Comparison of ENCODE assay signal across 12 cellular contexts in genomic region chr17:48548687-48549621, GRCh38. TPM values are rescaled to one million over a fixed set of nuclear protein-coding genes. Genes with fewer than 3 reads are reported as not detected.
DNase-seq lines count a peak whose midpoint lies in the region; ATAC-seq, FAIRE-seq and TF ChIP-seq lines count a peak whose summit lies in the region.
"Had no signal": no experiment of that assay in that cellular context is flagged by ENCODE, and none has a peak within 500 bp of the region (broad histone marks: within the 10 kb centered on the region; RNA-seq: fewer than 3 reads in every experiment).

No MANE protein-coding gene starts in this region.

- 75% methylated on average over 6 of the region's 6 CpGs for WGBS in right cardiac atrium
- 12% methylated on average over 6 of the region's 6 CpGs for WGBS in K562 (ENCODE audit: insufficient coverage, low coverage, missing lambda C conversion rate)
- WGBS in aorta, 2 donors: 77 to 80% methylated on average over 6 of the region's 6 CpGs

- TF ChIP-seq RAD21 in K562 (CRISPR knock-in tag; conservative IDR thresholded peaks at IDR 0.05 in 1 of 2, IDR thresholded peaks at IDR 0.05 in 1 of 2): no peak

- H3K9me3 ChIP-seq in right cardiac atrium (ENCODE audit: control insufficient read depth, low read length) (no peaks in the 10 kb centered on the region), K562 (replicated peaks; ENCODE audit: control insufficient read depth, insufficient read depth, low read depth, low read length) (no peaks in the 10 kb centered on the region), muscle layer of colon (ENCODE audit: low read length) (no peaks in the 10 kb centered on the region), aorta (ENCODE audit: control insufficient read depth, low read length) (no peaks in the 10 kb centered on the region)

- no peak for ATAC-seq in right cardiac atrium
- no peak for ATAC-seq in K562
- no peak for ATAC-seq in aorta (ENCODE audit: low FRiP score)
- ATAC-seq in omental fat pad (ENCODE audit: low FRiP score): no peak
- no peak for ATAC-seq in HG03159 (IDR thresholded peaks at IDR 0.05; ENCODE audit: unreplicated experiment)

- FAIRE-seq in K562 (lab: Jason Lieb, UNC): peak; percentile 42
- FAIRE-seq: frontal cortex had no signal

- TF ChIP-seq POLR2A in K562 (conservative IDR thresholded peaks at IDR 0.05): no peak

- in situ Hi-C loops in K562 (cut with MboI): no loop called here

- H3K4me1 ChIP-seq in right cardiac atrium (ENCODE audit: control insufficient read depth, insufficient read depth, low read length): peaks cover 3% of the 10 kb centered on the region
- H3K4me1 ChIP-seq in K562 (replicated peaks in 1 of 2; ENCODE audit: control insufficient read depth in 2 of 2, insufficient read depth in 2 of 2, low read length in 2 of 2): peaks cover 28 to 51% of the 10 kb centered on the region in 2 experiments
- H3K4me1 ChIP-seq in muscle layer of colon (ENCODE audit: insufficient read depth, low read length): peaks cover 82% of the 10 kb centered on the region
- peaks cover 0 to 4% of the 10 kb centered on the region in 2 donors for H3K4me1 ChIP-seq in aorta (ENCODE audit: control insufficient read depth in 1 of 2, insufficient read depth in 2 of 2, low read length in 2 of 2)

- H3K27ac ChIP-seq in right cardiac atrium (ENCODE audit: low read length): peak overlapping the region; percentile 28
- H3K27ac ChIP-seq in K562 (ENCODE audit: extremely low read depth, low read depth, low read length): peak overlapping the region; percentile 95
- peak overlapping the region; percentile 99 for H3K27ac ChIP-seq in muscle layer of colon (ENCODE audit: low read depth, low read length)
- H3K27ac ChIP-seq in aorta (ENCODE audit: low read depth in 1 of 2, low read length in 2 of 2): peak overlapping the region; percentile 38 to 50
- H3K27ac ChIP-seq: C4-2B had no signal

- no peaks in the 10 kb centered on the region for H3K27me3 ChIP-seq in right cardiac atrium (ENCODE audit: control insufficient read depth, insufficient read depth)
- H3K27me3 ChIP-seq in K562 (ENCODE audit: control insufficient read depth in 2 of 2, insufficient read depth in 2 of 2, low read length in 2 of 2): no peaks in the 10 kb centered on the region
- H3K27me3 ChIP-seq in muscle layer of colon (ENCODE audit: control insufficient read depth in 1 of 2, insufficient read depth in 2 of 2, low read length in 2 of 2): no peaks in the 10 kb centered on the region
- H3K27me3 ChIP-seq in aorta (ENCODE audit: control insufficient read depth in 1 of 2, insufficient read depth in 2 of 2, low read length in 1 of 2): no peaks in the 10 kb centered on the region

- TF ChIP-seq CTCF in K562 (IDR thresholded peaks at IDR 0.05 in 2 of 3, conservative IDR thresholded peaks at IDR 0.05 in 1 of 3; ENCODE audit: insufficient read depth in 2 of 3, low read depth in 1 of 3, low read length in 3 of 3): no peak
- no peak for TF ChIP-seq CTCF in omental fat pad (IDR thresholded peaks at IDR 0.05)

- CTCF ChIA-PET in K562 (lab: Yijun Ruan, JAX; ENCODE audit: low intra/inter-chr PET ratio): no interaction called here

- TF ChIP-seq EP300 in K562 (IDR thresholded peaks at IDR 0.05; ENCODE audit: low read length): no peak

- intact Hi-C loops in right cardiac atrium (cut with DNase I) (no loop called here), cardiac septum (cut with DNase I) (loop anchor here (10.0 kb wide), 1 partner anchor 504 kb away; the partner anchor contains the start of gene NFE2L1), K562 (cut with micrococcal nuclease) (loop anchor here (2.0 kb wide), 1 partner anchor 48 kb away; no protein-coding TSS in a partner anchor), aorta (cut with DNase I) (no loop called here)

- POLR2A ChIA-PET in K562 (lab: Yijun Ruan, JAX): interaction anchor here (0.6 to 2.5 kb wide), 9 partner anchors 11 to 1383 kb away, joined by 3 to 12 read pairs (median 6); no protein-coding TSS in a partner anchor

- H4K20me1 ChIP-seq in K562 (replicated peaks; ENCODE audit: control insufficient read depth, insufficient read depth, low read length): no peaks in the 10 kb centered on the region

- no peaks in the 10 kb centered on the region for H3K9me1 ChIP-seq in K562 (ENCODE audit: control insufficient read depth, insufficient read depth, low read length)

- peak overlapping the region; percentile 18 to 93; a peak in 3 of 4 replicates for H3K9ac ChIP-seq in K562 (ENCODE audit: insufficient read depth in 1 of 2, low read depth in 2 of 2, low read length in 2 of 2)
- peak overlapping the region; percentile 71 for H3K9ac ChIP-seq in muscle layer of colon (ENCODE audit: low read length)

- peak overlapping the region; percentile 81 for H3K4me2 ChIP-seq in K562 (ENCODE audit: insufficient read depth, low read length)

- no TSS peak for BruUV-seq in K562 (replicated peaks; lab: Mats Ljungman, UMichigan)

- no peak for DNase-seq in right cardiac atrium
- DNase-seq in cardiac septum (ENCODE audit: low spot score): no peak
- no peak for DNase-seq in K562 (ENCODE audit: extremely low read depth in 1 of 4, low spot score in 3 of 4)
- DNase-seq in aorta: no peak
- DNase-seq in SW 1271 (lab: John Stamatoyannopoulos, UW): no peak
- no peak for DNase-seq in omental fat pad (ENCODE audit: low spot score)
- DNase-seq: anterior cingulate cortex had no signal

- no peak overlapping the region for H3K4me3 ChIP-seq in right cardiac atrium (ENCODE audit: low read length)
- peak overlapping the region; percentile 36; the same call in 1 of the 2 replicates for H3K4me3 ChIP-seq in K562
- H3K4me3 ChIP-seq in muscle layer of colon (ENCODE audit: low read depth in 1 of 2, low read length in 2 of 2): peak overlapping the region in 1 of 2 donors; percentile 41
- H3K4me3 ChIP-seq in aorta (ENCODE audit: low read length in 2 of 2): no peak overlapping the region

- peaks cover 71% of the 10 kb centered on the region for H3K79me2 ChIP-seq in K562 (ENCODE audit: control insufficient read depth, insufficient read depth, low read length)

- peak overlapping the region; percentile 20; the same call in 1 of the 2 replicates for H2AFZ ChIP-seq in K562 (ENCODE audit: low read depth, low read length)

- peaks cover 48% of the 10 kb centered on the region; the same call in 2 of the 3 replicates for H3K36me3 ChIP-seq in K562 (ENCODE audit: control insufficient read depth, insufficient read depth, low read length)
- H3K36me3 ChIP-seq in muscle layer of colon (ENCODE audit: insufficient read depth, low read length): peaks cover 7% of the 10 kb centered on the region
- H3K36me3 ChIP-seq in aorta (ENCODE audit: control insufficient read depth in 1 of 2, insufficient read depth in 2 of 2, low read length in 1 of 2): no peaks in the 10 kb centered on the region

RNA-seq across cellular contexts. Expression of gene HOXB2, which starts 4.0 kb away (rescaled TPM):
- total RNA-seq in right cardiac atrium (1 to 10 TPM; 2.4 to 9.9 (median 6.0) TPM), cardiac septum (4.9 TPM), K562 (2014; rRNA removed) (35.0 and 42.1 TPM in 2 replicates), K562 (2014; rRNA removed; fragmentation: Illumina TruSeq; extraction: Trizol) (13.0 and 16.9 TPM in 2 replicates), K562 (2015; rRNA removed; fragmentation: Illumina TruSeq; extraction: Trizol) (21.2 and 22.2 TPM in 2 replicates), K562 (2021) (74.2 and 75.5 TPM in 2 replicates), aorta (10 to 100 TPM; 25.4 to 36.9 TPM), omental fat pad (10 to 100 TPM in 3 of 4 donors, 1 to 10 TPM in 1; 9.7 to 35.2 (median 16.3) TPM)
- polyA plus RNA-seq in right cardiac atrium (5.5 TPM), K562 (2011; rRNA removed) (15.9 and 16.4 TPM in 2 replicates), K562 (2014; fragmentation: Illumina TruSeq; extraction: Trizol) (32.5 and 32.6 TPM in 2 replicates), K562 (2014; fragmentation: Nextera tagmentation; extraction: Ambion mirVana) (1 to 10 TPM; 2.1 to 3.1 TPM), K562 (2014; rRNA removed) (66.4 and 97.7 TPM in 2 replicates), aorta (10 to 100 TPM in 1 of 2 donors, 1 to 10 TPM in 1; 7.6 to 61.0 TPM)
- 18.7 and 27.7 TPM in 2 replicates for total RNA-seq in K562 (2011; cell fraction: chromatin; rRNA removed; ENCODE audit: low replicate concordance)
- total RNA-seq in K562 (2011; cell fraction: nucleolus; rRNA removed): 34.9 and 41.4 TPM in 2 replicates
- 30.6 and 32.7 TPM in 2 replicates for total RNA-seq in K562 (2011; cell fraction: nucleoplasm; rRNA removed)
- polyA plus RNA-seq in K562 (2011; cell fraction: cytosol; rRNA removed): 24.2 and 53.7 TPM in 2 replicates
- 43.7 and 75.1 TPM in 2 replicates for polyA plus RNA-seq in K562 (2011; cell fraction: nucleus; rRNA removed)
- 50.1 and 61.9 TPM in 2 replicates for polyA plus RNA-seq in K562 (2012)
- 5.8 and 6.4 TPM in 2 replicates for polyA minus RNA-seq in K562 (2011; rRNA and poly(A)+ RNA removed)
- polyA minus RNA-seq in K562 (2011; cell fraction: cytosol; rRNA and poly(A)+ RNA removed): 7.7 and 8.4 TPM in 2 replicates
- 21.1 and 32.0 TPM in 2 replicates for polyA minus RNA-seq in K562 (2011; cell fraction: nucleus; rRNA and poly(A)+ RNA removed)
- total RNA-seq: frontal cortex had no signal

RNA-seq across cellular contexts. Expression of gene HOXB1, which starts 18.1 kb away (rescaled TPM):
- total RNA-seq in right cardiac atrium (not detected), cardiac septum (not detected), K562 (2014; rRNA removed) (not detected in 2 replicates), K562 (2014; rRNA removed; fragmentation: Illumina TruSeq; extraction: Trizol) (not detected in 2 replicates), K562 (2015; rRNA removed; fragmentation: Illumina TruSeq; extraction: Trizol) (not detected in 2 replicates), K562 (2021) (not detected in 2 replicates), aorta (not detected), omental fat pad (not detected)
- polyA plus RNA-seq in right cardiac atrium (not detected), K562 (2011; rRNA removed) (0.04 TPM in 1 of 2 replicates, not detected in the other), K562 (2014; fragmentation: Illumina TruSeq; extraction: Trizol) (not detected in 2 replicates), K562 (2014; fragmentation: Nextera tagmentation; extraction: Ambion mirVana) (not detected), K562 (2014; rRNA removed) (not detected in 2 replicates), aorta (under 1 TPM in 1 of 2 donors, not detected in 1; 0.63 TPM)
- total RNA-seq in K562 (2011; cell fraction: chromatin; rRNA removed; ENCODE audit: low replicate concordance): not detected in 2 replicates
- total RNA-seq in K562 (2011; cell fraction: nucleolus; rRNA removed): not detected in 2 replicates
- total RNA-seq in K562 (2011; cell fraction: nucleoplasm; rRNA removed): not detected in 2 replicates
- polyA plus RNA-seq in K562 (2011; cell fraction: cytosol; rRNA removed): not detected in 2 replicates
- not detected in 2 replicates for polyA plus RNA-seq in K562 (2011; cell fraction: nucleus; rRNA removed)
- polyA plus RNA-seq in K562 (2012): not detected in 2 replicates
- not detected in 2 replicates for polyA minus RNA-seq in K562 (2011; rRNA and poly(A)+ RNA removed)
- polyA minus RNA-seq in K562 (2011; cell fraction: cytosol; rRNA and poly(A)+ RNA removed): not detected in 2 replicates
- polyA minus RNA-seq in K562 (2011; cell fraction: nucleus; rRNA and poly(A)+ RNA removed): not detected in 2 replicates
- total RNA-seq: frontal cortex, myocyte had no signal

RNA-seq across cellular contexts. Expression of gene HOXB4, which starts 29.2 kb away (rescaled TPM):
- total RNA-seq in right cardiac atrium: 1 to 10 TPM in 1 of 4 donors, under 1 TPM in 3; 0.38 to 1.1 (median 0.52) TPM
- polyA plus RNA-seq in right cardiac atrium: 1.1 TPM
- 1.6 TPM for total RNA-seq in cardiac septum
- total RNA-seq in K562 (2011; cell fraction: chromatin; rRNA removed; ENCODE audit: low replicate concordance): 46.4 and 55.0 TPM in 2 replicates
- 33.6 and 35.9 TPM in 2 replicates for total RNA-seq in K562 (2011; cell fraction: nucleolus; rRNA removed)
- total RNA-seq in K562 (2011; cell fraction: nucleoplasm; rRNA removed): 34.9 and 40.6 TPM in 2 replicates
- total RNA-seq in K562 (2014; rRNA removed): 23.9 and 26.4 TPM in 2 replicates
- 10.6 and 10.8 TPM in 2 replicates for total RNA-seq in K562 (2014; rRNA removed; fragmentation: Illumina TruSeq; extraction: Trizol)
- total RNA-seq in K562 (2015; rRNA removed; fragmentation: Illumina TruSeq; extraction: Trizol): 14.6 and 14.9 TPM in 2 replicates
- total RNA-seq in K562 (2021): 33.2 and 34.9 TPM in 2 replicates
- 9.2 and 13.0 TPM in 2 replicates for polyA plus RNA-seq in K562 (2011; rRNA removed)
- polyA plus RNA-seq in K562 (2011; cell fraction: cytosol; rRNA removed): 10.4 and 12.6 TPM in 2 replicates
- 44.4 and 69.1 TPM in 2 replicates for polyA plus RNA-seq in K562 (2011; cell fraction: nucleus; rRNA removed)
- polyA plus RNA-seq in K562 (2012): 16.3 and 24.5 TPM in 2 replicates
- polyA plus RNA-seq in K562 (2014; fragmentation: Illumina TruSeq; extraction: Trizol): 27.5 and 30.2 TPM in 2 replicates
- polyA plus RNA-seq in K562 (2014; fragmentation: Nextera tagmentation; extraction: Ambion mirVana): 1 to 10 TPM; 1.6 to 2.6 TPM
- 22.5 and 27.2 TPM in 2 replicates for polyA plus RNA-seq in K562 (2014; rRNA removed)
- polyA minus RNA-seq in K562 (2011; rRNA and poly(A)+ RNA removed): 4.4 and 4.6 TPM in 2 replicates
- 5.2 and 7.6 TPM in 2 replicates for polyA minus RNA-seq in K562 (2011; cell fraction: cytosol; rRNA and poly(A)+ RNA removed)
- 14.8 and 17.5 TPM in 2 replicates for polyA minus RNA-seq in K562 (2011; cell fraction: nucleus; rRNA and poly(A)+ RNA removed)
- total RNA-seq in aorta: 10 to 100 TPM in 1 of 2 donors, 1 to 10 TPM in 1; 6.6 to 17.9 TPM
- polyA plus RNA-seq in aorta: 10 to 100 TPM in 1 of 2 donors, 1 to 10 TPM in 1; 1.4 to 11.5 TPM
- 1 to 10 TPM; 1.6 to 8.7 (median 3.4) TPM for total RNA-seq in omental fat pad
- total RNA-seq: frontal cortex had no signal

RNA-seq across cellular contexts. Expression of gene HOXB3, which starts 41.1 kb away (rescaled TPM):
- total RNA-seq in right cardiac atrium: 1 to 10 TPM; 1.2 to 2.3 (median 2.2) TPM
- polyA plus RNA-seq in right cardiac atrium: 2.8 TPM
- total RNA-seq in cardiac septum: 4.2 TPM
- total RNA-seq in K562 (2011; cell fraction: chromatin; rRNA removed; ENCODE audit: low replicate concordance): 75.2 and 108 TPM in 2 replicates
- total RNA-seq in K562 (2011; cell fraction: nucleolus; rRNA removed): 47.0 and 47.2 TPM in 2 replicates
- 90.9 and 153 TPM in 2 replicates for total RNA-seq in K562 (2011; cell fraction: nucleoplasm; rRNA removed)
- 11.8 and 17.2 TPM in 2 replicates for total RNA-seq in K562 (2014; rRNA removed)
- 20.2 and 21.2 TPM in 2 replicates for total RNA-seq in K562 (2014; rRNA removed; fragmentation: Illumina TruSeq; extraction: Trizol)
- 24.7 and 28.1 TPM in 2 replicates for total RNA-seq in K562 (2015; rRNA removed; fragmentation: Illumina TruSeq; extraction: Trizol)
- total RNA-seq in K562 (2021): 22.7 and 28.3 TPM in 2 replicates
- 15.7 and 21.5 TPM in 2 replicates for polyA plus RNA-seq in K562 (2011; rRNA removed)
- 11.5 and 17.9 TPM in 2 replicates for polyA plus RNA-seq in K562 (2011; cell fraction: cytosol; rRNA removed)
- 93.6 and 118 TPM in 2 replicates for polyA plus RNA-seq in K562 (2011; cell fraction: nucleus; rRNA removed)
- 19.2 and 37.9 TPM in 2 replicates for polyA plus RNA-seq in K562 (2012)
- polyA plus RNA-seq in K562 (2014; fragmentation: Illumina TruSeq; extraction: Trizol): 23.5 and 27.0 TPM in 2 replicates
- 1 to 10 TPM; 2.4 to 2.5 TPM for polyA plus RNA-seq in K562 (2014; fragmentation: Nextera tagmentation; extraction: Ambion mirVana)
- 33.0 and 41.3 TPM in 2 replicates for polyA plus RNA-seq in K562 (2014; rRNA removed)
- 5.3 and 9.5 TPM in 2 replicates for polyA minus RNA-seq in K562 (2011; rRNA and poly(A)+ RNA removed)
- polyA minus RNA-seq in K562 (2011; cell fraction: cytosol; rRNA and poly(A)+ RNA removed): 3.6 and 5.7 TPM in 2 replicates
- 29.2 and 37.0 TPM in 2 replicates for polyA minus RNA-seq in K562 (2011; cell fraction: nucleus; rRNA and poly(A)+ RNA removed)
- 10 to 100 TPM; 20.0 to 62.9 TPM for total RNA-seq in aorta
- polyA plus RNA-seq in aorta: 10 to 100 TPM in 1 of 2 donors, 1 to 10 TPM in 1; 2.4 to 30.5 TPM
- total RNA-seq in omental fat pad: 10 to 100 TPM in 2 of 4 donors, 1 to 10 TPM in 2; 4.8 to 30.3 (median 10.6) TPM
- total RNA-seq: frontal cortex had no signal

RNA-seq across cellular contexts. Expression of gene HOXB5, which starts 44.6 kb away (rescaled TPM):
- total RNA-seq in right cardiac atrium (under 1 TPM in 3 of 4 donors, not detected in 1; 0.12 to 0.37 (median 0.14) TPM), cardiac septum (not detected), K562 (2014; rRNA removed) (0.27 and 0.57 TPM in 2 replicates), K562 (2014; rRNA removed; fragmentation: Illumina TruSeq; extraction: Trizol) (0.38 and 0.65 TPM in 2 replicates), K562 (2015; rRNA removed; fragmentation: Illumina TruSeq; extraction: Trizol) (0.75 and 0.80 TPM in 2 replicates), K562 (2021) (2.4 and 2.6 TPM in 2 replicates), aorta (1 to 10 TPM; 1.4 to 5.9 TPM), omental fat pad (1 to 10 TPM in 2 of 4 donors, under 1 TPM in 2; 0.72 to 3.3 (median 1.4) TPM)
- polyA plus RNA-seq in right cardiac atrium (0.14 TPM), K562 (2011; rRNA removed) (0.36 and 0.87 TPM in 2 replicates), K562 (2014; fragmentation: Illumina TruSeq; extraction: Trizol) (1.4 and 1.5 TPM in 2 replicates), K562 (2014; fragmentation: Nextera tagmentation; extraction: Ambion mirVana) (under 1 TPM; 0.24 to 0.25 TPM), K562 (2014; rRNA removed) (2.7 and 3.2 TPM in 2 replicates), aorta (1 to 10 TPM in 1 of 2 donors, not detected in 1; 3.6 TPM)
- total RNA-seq in K562 (2011; cell fraction: chromatin; rRNA removed; ENCODE audit: low replicate concordance): 4.9 and 5.1 TPM in 2 replicates
- 1.8 and 2.0 TPM in 2 replicates for total RNA-seq in K562 (2011; cell fraction: nucleolus; rRNA removed)
- total RNA-seq in K562 (2011; cell fraction: nucleoplasm; rRNA removed): 2.4 and 3.7 TPM in 2 replicates
- 0.36 and 0.52 TPM in 2 replicates for polyA plus RNA-seq in K562 (2011; cell fraction: cytosol; rRNA removed)
- 3.7 TPM in 2 replicates for polyA plus RNA-seq in K562 (2011; cell fraction: nucleus; rRNA removed)
- polyA plus RNA-seq in K562 (2012): 2.9 and 6.4 TPM in 2 replicates
- polyA minus RNA-seq in K562 (2011; rRNA and poly(A)+ RNA removed): 0.11 and 0.15 TPM in 2 replicates
- 0.38 and 0.82 TPM in 2 replicates for polyA minus RNA-seq in K562 (2011; cell fraction: cytosol; rRNA and poly(A)+ RNA removed)
- 0.54 and 1.1 TPM in 2 replicates for polyA minus RNA-seq in K562 (2011; cell fraction: nucleus; rRNA and poly(A)+ RNA removed)
- total RNA-seq: frontal cortex had no signal

Comparison
In these comparisons a context has a peak if more than half of its experiments do, and no peak if none do; other contexts are left out.
1. intact Hi-C loops: an anchor here in cardiac septum (10.0 kb wide) and K562 (2.0 kb wide); none called in right cardiac atrium and aorta.
2. H3K27ac ChIP-seq: peak in every context shown above with its lines; median percentile 99 in muscle layer of colon; 95 in K562; 44 in aorta; 28 in right cardiac atrium.